18 cellular contexts compared by ENCODE assay signal in genomic region chr6:138503881-138504680, GRCh38.
A peak's percentile ranks its signal among the peaks of the same experiment; 100 is the strongest.
DNase-seq lines count a peak whose midpoint lies in the region; ATAC-seq and TF ChIP-seq lines count a peak whose summit lies in the region.
"Had no signal": no experiment of that assay in that cellular context is flagged by ENCODE, and none has a peak within 500 bp of the region (broad histone marks: within the 10 kb centered on the region; RNA-seq: fewer than 3 reads in every experiment).

No MANE protein-coding gene starts in this region.

- no peaks in the 10 kb centered on the region for H3K36me3 ChIP-seq in BLaER1 treated with 17β-estradiol and CSF1 and Interleukin-3, amounts not matched to agents 10 nM and 100 nM
- H3K36me3 ChIP-seq in duodenal mucosa (ENCODE audit: control insufficient read depth in 1 of 2, insufficient read depth in 2 of 2, low read length in 2 of 2) (no peaks in the 10 kb centered on the region), muscle layer of duodenum (ENCODE audit: control insufficient read depth in 1 of 2, insufficient read depth in 2 of 2, low read length in 2 of 2) (no peaks in the 10 kb centered on the region)
- H3K36me3 ChIP-seq: right atrium auricular region, upper lobe of left lung had no signal

- H3K9ac ChIP-seq in BLaER1 treated with 17β-estradiol and CSF1 and Interleukin-3, amounts not matched to agents 10 nM and 100 nM = no peak overlapping the region
- H3K9ac ChIP-seq in duodenal mucosa (ENCODE audit: low read depth in 1 of 2, low read length in 2 of 2) = peak overlapping the region in 1 of 2 donors; percentile 38

- no peaks in the 10 kb centered on the region for H3K27me3 ChIP-seq in BLaER1 treated with 17β-estradiol and CSF1 and Interleukin-3, amounts not matched to agents 10 nM and 100 nM
- no peaks in the 10 kb centered on the region for H3K27me3 ChIP-seq in duodenal mucosa (ENCODE audit: control insufficient read depth in 1 of 2, insufficient read depth in 2 of 2, low read length in 2 of 2)
- H3K27me3 ChIP-seq in muscle layer of duodenum (ENCODE audit: low read depth, low read length) = no peaks in the 10 kb centered on the region
- H3K27me3 ChIP-seq: right atrium auricular region, upper lobe of left lung had no signal

- no peak for TF ChIP-seq CTCF in NB4 (IDR thresholded peaks at IDR 0.05; ENCODE audit: low read depth, low read length)

- no peak overlapping the region; a peak in 1 of 22 replicates for H3K27ac ChIP-seq in BLaER1 treated with 17β-estradiol and CSF1 and Interleukin-3, amounts not matched to agents 10 nM and 100 nM
- peak overlapping the region; percentile 60 for H3K27ac ChIP-seq in duodenal mucosa (ENCODE audit: low read depth, low read length)
- H3K27ac ChIP-seq in muscle layer of duodenum (ENCODE audit: low read length) = peak overlapping the region; percentile 68
- H3K27ac ChIP-seq: right atrium auricular region, upper lobe of left lung had no signal

- H3K4me2 ChIP-seq in BLaER1 treated with 17β-estradiol and CSF1 and Interleukin-3, amounts not matched to agents 10 nM and 100 nM = peak overlapping the region in 9 of 11 experiments; percentile 2 to 60 (median 36); a peak in 12 of 22 replicates

- peaks cover 14 to 35% (median 29%) of the 10 kb centered on the region in 10 experiments for H3K4me1 ChIP-seq in BLaER1 treated with 17β-estradiol and CSF1 and Interleukin-3, amounts not matched to agents 10 nM and 100 nM
- H3K4me1 ChIP-seq in duodenal mucosa (ENCODE audit: control insufficient read depth in 1 of 2, insufficient read depth in 2 of 2, low read length in 2 of 2) = peaks cover 45 to 70% of the 10 kb centered on the region in 2 donors
- peaks cover 0 to 6% of the 10 kb centered on the region in 2 donors for H3K4me1 ChIP-seq in muscle layer of duodenum (ENCODE audit: control insufficient read depth in 1 of 2, insufficient read depth in 2 of 2, low read length in 2 of 2)

- no peaks in the 10 kb centered on the region for H4K20me1 ChIP-seq in BLaER1 treated with 17β-estradiol and CSF1 and Interleukin-3, amounts not matched to agents 10 nM and 100 nM

- H3K4me3 ChIP-seq in BLaER1 treated with 17β-estradiol and CSF1 and Interleukin-3, amounts not matched to agents 10 nM and 100 nM = no peak overlapping the region
- H3K4me3 ChIP-seq in NB4 (ENCODE audit: low read depth, low read length) = no peak overlapping the region
- H3K4me3 ChIP-seq in duodenal mucosa (ENCODE audit: low read depth in 1 of 2, low read length in 2 of 2) = peak overlapping the region; percentile 34 to 46
- no peak overlapping the region for H3K4me3 ChIP-seq in muscle layer of duodenum (ENCODE audit: low read depth in 1 of 2, low read length in 2 of 2)
- H3K4me3 ChIP-seq: right atrium auricular region, upper lobe of left lung had no signal

- ATAC-seq in GM21825 (IDR thresholded peaks at IDR 0.05; ENCODE audit: unreplicated experiment) = no peak

- peak; percentile 30 for DNase-seq in NB4 (ENCODE audit: low read depth)
- DNase-seq in NCI-H1105 treated with DMSO at 0.1 percent for 48 hours (lab: John Stamatoyannopoulos, UW) = no peak
- no peak for DNase-seq in HPDE6-E6E7 (ENCODE audit: extremely low spot score)
- no peak for DNase-seq in NCI-H774 (lab: John Stamatoyannopoulos, UW)
- DNase-seq: ACHN; CD4-positive, alpha-beta T cell; Karpas-422; mesendoderm; NCI-H1105; NCI-H524; SHP77; stimulated activated naive CD4-positive, alpha-beta T cell treated with Interleukin-2 at 50 U/mL for 16 hours; upper lobe of left lung had no signal

- no peaks in the 10 kb centered on the region for H3K9me3 ChIP-seq in BLaER1 treated with 17β-estradiol and CSF1 and Interleukin-3, amounts not matched to agents 10 nM and 100 nM (replicated peaks in 1 of 11)
- no peaks in the 10 kb centered on the region for H3K9me3 ChIP-seq in duodenal mucosa (ENCODE audit: control insufficient read depth in 1 of 2, low read length in 2 of 2)
- no peaks in the 10 kb centered on the region for H3K9me3 ChIP-seq in muscle layer of duodenum (ENCODE audit: control insufficient read depth in 1 of 2, low read length in 2 of 2)
- H3K9me3 ChIP-seq: right atrium auricular region, upper lobe of left lung had no signal

- no peak for TF ChIP-seq POLR2A in NB4 (IDR thresholded peaks at IDR 0.05; ENCODE audit: extremely low read depth, insufficient read length)

Comparison
In these comparisons a context has a peak if more than half of its experiments do, and no peak if none do; other contexts are left out.
1. H3K27ac ChIP-seq: peak in duodenal mucosa (single experiment) and muscle layer of duodenum (single experiment); none in BLaER1 treated with 17β-estradiol and CSF1 and Interleukin-3, amounts not matched to agents 10 nM and 100 nM (0 of 11).
2. H3K4me3 ChIP-seq: peak in duodenal mucosa (2 of 2); none in BLaER1 treated with 17β-estradiol and CSF1 and Interleukin-3, amounts not matched to agents 10 nM and 100 nM (0 of 10), NB4 (single experiment) and muscle layer of duodenum (0 of 2).